ENCODE assay signal across 10 cellular contexts in the genomic region with DNA sequence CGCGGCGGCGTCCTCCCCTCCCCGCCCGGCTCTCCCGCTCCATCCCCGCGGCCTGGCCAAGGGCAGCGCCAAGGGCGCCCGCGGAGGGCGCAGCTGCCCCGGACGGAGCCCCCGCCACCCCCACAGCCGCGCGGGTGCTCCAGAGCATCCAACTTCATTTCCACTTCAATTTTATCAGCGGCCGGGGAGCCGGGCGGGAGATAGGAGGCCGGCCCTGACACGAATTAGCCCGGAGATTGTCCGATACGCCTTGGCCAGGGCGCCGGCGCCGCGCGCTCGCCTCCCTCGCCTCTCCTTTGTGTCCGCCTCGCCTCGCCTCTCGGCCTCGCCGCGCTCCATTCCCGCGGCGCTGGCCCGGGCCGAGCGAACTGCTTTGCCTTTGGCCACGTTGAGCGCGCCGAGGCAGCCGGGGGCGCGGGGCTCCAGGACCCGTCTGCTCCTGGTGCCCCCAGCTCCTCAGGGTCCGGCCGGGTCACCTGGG.
DNase-seq lines count a peak whose midpoint lies in the region; ATAC-seq and TF ChIP-seq lines count a peak whose summit lies in the region.
"Had no signal": no experiment of that assay in that cellular context is flagged by ENCODE, and none has a peak within 500 bp of the region (broad histone marks: within the 10 kb centered on the region; RNA-seq: fewer than 3 reads in every experiment).

No MANE protein-coding gene starts in this region.

- 0 to 1% methylated on average over 29 to 43 of the region's 60 CpGs for WGBS in mesodermal cell (ENCODE audit: insufficient coverage in 2 of 2), 2 experiments

- no peaks in the 10 kb centered on the region for H3K36me3 Mint-ChIP-seq in CD8-positive, alpha-beta T cell
- H3K36me3 Mint-ChIP-seq: activated naive CD4-positive, alpha-beta T cell treated with anti-CD3 and anti-CD28 coated beads, Interleukin-2, amount 10 ng/mL, durations not matched to agents 7 days and 5 days had no signal

- no peak overlapping the region for H3K4me3 Mint-ChIP-seq in CD8-positive, alpha-beta T cell
- H3K4me3 Mint-ChIP-seq: activated naive CD4-positive, alpha-beta T cell treated with anti-CD3 and anti-CD28 coated beads, Interleukin-2, amount 10 ng/mL, durations not matched to agents 7 days and 5 days had no signal

- H3K4me3 ChIP-seq in LNCaP clone FGC (ENCODE audit: low read depth, low read length) (peak overlapping the region; percentile 23), dorsolateral prefrontal cortex (peak overlapping the region in 56 of 59 donors; percentile 2 to 61 (median 42)), mesodermal cell (ENCODE audit: extremely low read depth, insufficient read depth, low read length, poor library complexity, severe bottlenecking) (peak overlapping the region; percentile 35)
- H3K4me3 ChIP-seq in CD8-positive, alpha-beta T cell (ENCODE audit: low read depth, low read length) = no peak overlapping the region

- peaks cover 3% of the 10 kb centered on the region for H3K4me1 Mint-ChIP-seq in CD8-positive, alpha-beta T cell (ENCODE audit: low read depth)
- H3K4me1 Mint-ChIP-seq: activated naive CD4-positive, alpha-beta T cell treated with anti-CD3 and anti-CD28 coated beads, Interleukin-2, amount 10 ng/mL, durations not matched to agents 7 days and 5 days had no signal

- peaks cover 55% of the 10 kb centered on the region for H3K27me3 Mint-ChIP-seq in CD8-positive, alpha-beta T cell (ENCODE audit: low read depth)

- no peaks in the 10 kb centered on the region for H3K9me3 Mint-ChIP-seq in CD8-positive, alpha-beta T cell
- H3K9me3 Mint-ChIP-seq: activated naive CD4-positive, alpha-beta T cell treated with anti-CD3 and anti-CD28 coated beads, Interleukin-2, amount 10 ng/mL, durations not matched to agents 7 days and 5 days had no signal

- no peak for TF ChIP-seq CTCF in LNCaP clone FGC (IDR thresholded peaks at IDR 0.05; ENCODE audit: control insufficient read depth, extremely low read depth, insufficient read depth)
- no peak for TF ChIP-seq CTCF in dorsolateral prefrontal cortex (IDR thresholded peaks at IDR 0.05 in 54 of 56, conservative IDR thresholded peaks at IDR 0.05 in 2 of 56; ENCODE audit: low read depth in 1 of 56, partially characterized antibody in 56 of 56)
- TF ChIP-seq CTCF in CD8-positive, alpha-beta T cell (IDR thresholded peaks at IDR 0.05) = no peak

- POLR2A ChIA-PET in CD8-positive, alpha-beta T cell (lab: Charles Lee) = no interaction called here

- H3K27ac ChIP-seq in dorsolateral prefrontal cortex (no peak overlapping the region), mesodermal cell (ENCODE audit: low read depth, low read length, severe bottlenecking) (no peak overlapping the region)
- H3K27ac ChIP-seq in CD8-positive, alpha-beta T cell (ENCODE audit: low read depth, low read length) = no peak overlapping the region

- DNase-seq in ELR (ENCODE audit: low read depth) (peak; percentile 11), LNCaP clone FGC (ENCODE audit: low read depth) (no peak), dorsolateral prefrontal cortex (peak in 2 of 10 donors; percentile 6 to 42), SW480 (ENCODE audit: low spot score) (no peak), medulla oblongata (ENCODE audit: extremely low spot score) (no peak), amygdala (lab: John Stamatoyannopoulos, UW) (no peak)
- DNase-seq in CD8-positive, alpha-beta T cell = no peak
- DNase-seq: activated naive CD4-positive, alpha-beta T cell treated with anti-CD3 and anti-CD28 coated beads, Interleukin-2, amount 10 ng/mL, durations not matched to agents 7 days and 5 days; MV-4-11 had no signal

- H3K27me3 ChIP-seq in dorsolateral prefrontal cortex = peaks cover 0 to 69% (median 44%) of the 10 kb centered on the region in 45 donors
- peaks cover 13% of the 10 kb centered on the region for H3K27me3 ChIP-seq in CD8-positive, alpha-beta T cell (ENCODE audit: insufficient read depth, low read length)

- H3K36me3 ChIP-seq in mesodermal cell (ENCODE audit: control insufficient read depth, insufficient read depth, low read length) = no peaks in the 10 kb centered on the region
- no peaks in the 10 kb centered on the region for H3K36me3 ChIP-seq in CD8-positive, alpha-beta T cell (ENCODE audit: insufficient read depth, low read length)

- intact Hi-C loops in dorsolateral prefrontal cortex (cut with DNase I) = no loop called here
- intact Hi-C loops in CD8-positive, alpha-beta T cell (cut with DNase I, micrococcal nuclease) = no loop called here

- no peak for ATAC-seq in CD8-positive, alpha-beta T cell

- H3K4me1 ChIP-seq in mesodermal cell (ENCODE audit: control insufficient read depth, insufficient read depth, low read length, poor library complexity, severe bottlenecking) = no peaks in the 10 kb centered on the region
- no peaks in the 10 kb centered on the region for H3K4me1 ChIP-seq in CD8-positive, alpha-beta T cell (ENCODE audit: insufficient read depth, low read length)

- CTCF ChIA-PET in CD8-positive, alpha-beta T cell (lab: Charles Lee) = no interaction called here

- no peaks in the 10 kb centered on the region for H3K9me3 ChIP-seq in mesodermal cell (ENCODE audit: control insufficient read depth, low read length)
- H3K9me3 ChIP-seq in CD8-positive, alpha-beta T cell (ENCODE audit: low read length) = no peaks in the 10 kb centered on the region

- no peak overlapping the region for H3K27ac Mint-ChIP-seq in CD8-positive, alpha-beta T cell
- H3K27ac Mint-ChIP-seq: activated naive CD4-positive, alpha-beta T cell treated with anti-CD3 and anti-CD28 coated beads, Interleukin-2, amount 10 ng/mL, durations not matched to agents 7 days and 5 days had no signal
